9 cellular contexts compared by ENCODE assay signal in genomic region chrX:149940717-149941024, GRCh38. TPM values are rescaled to one million over a fixed set of nuclear protein-coding genes. Genes with fewer than 3 reads are reported as not detected.
A peak's percentile ranks its signal among the peaks of the same experiment; 100 is the strongest.
DNase-seq lines count a peak whose midpoint lies in the region; ATAC-seq and TF ChIP-seq lines count a peak whose summit lies in the region.
"Not testable (repeated sequence)": the region's sequence is repeated elsewhere in the genome, so short reads cannot be mapped to it uniquely, and the experiment has no call there.
"Had no signal": no experiment of that assay in that cellular context is flagged by ENCODE, and none has a peak within 500 bp of the region (broad histone marks: within the 10 kb centered on the region; RNA-seq: fewer than 3 reads in every experiment).

No MANE protein-coding gene starts in this region.

- POLR2A ChIA-PET in AG04450 (lab: Yijun Ruan, JAX) = interaction anchor here (0.9 kb wide), 1 partner anchor 422 kb away, joined by 3 read pairs; the partner anchor contains the start of gene MAMLD1
- POLR2A ChIA-PET in OCI-LY7 (lab: Charles Lee) = interaction anchor here (3.8 kb wide), 1 partner anchor 401 kb away, joined by 27 read pairs; the partner anchor contains the start of gene EOLA1

- CTCF ChIA-PET in AG04450 (lab: Charles Lee) (interaction anchor here (0.7 to 1.3 kb wide), 10 partner anchors 10 to 775 kb away, joined by 3 to 7 read pairs (median 4); no protein-coding TSS in a partner anchor), OCI-LY7 (lab: Charles Lee; ENCODE audit: unreplicated experiment) (interaction anchor here (1.0 to 1.4 kb wide), 2 partner anchors 400 to 751 kb away, joined by 3 to 11 read pairs; partner anchors contain the start of gene EOLA1), mammary epithelial cell (lab: Charles Lee; ENCODE audit: low non-redundant PET) (interaction anchor here (0.7 kb wide), 1 partner anchor 232 kb away, joined by 3 read pairs; no protein-coding TSS in a partner anchor)
- CTCF ChIA-PET in activated CD8-positive, alpha-beta memory T cell treated with anti-CD3 and anti-CD28 coated beads, Interleukin-2, amount 10 ng/mL, durations not matched to agents 7 days and 5 days (lab: Charles Lee) = interaction anchor here (0.8 to 2.3 kb wide), 3 partner anchors 10 to 423 kb away, joined by 5 to 9 read pairs (median 6); partner anchors contain the start of genes EOLA1 and MAMLD1

- H3K36me3 ChIP-seq in OCI-LY7 (ENCODE audit: insufficient read depth, low read length); mammary epithelial cell (ENCODE audit: insufficient read depth, low read length); smooth muscle cell (ENCODE audit: low read depth): not testable (repeated sequence)

- intact Hi-C loops in OCI-LY7 (cut with micrococcal nuclease; ENCODE audit: unreplicated experiment); mammary epithelial cell (cut with micrococcal nuclease): not testable (repeated sequence)
- intact Hi-C loops in natural killer cell (cut with micrococcal nuclease) = loop anchor here (2.0 to 10.0 kb wide), 2 partner anchors 406 to 756 kb away; no protein-coding TSS in a partner anchor

- in situ Hi-C loops in GM13977 (cut with MboI; ENCODE audit: low pct_unique_long_range_greater_than_20kb, low sequenced_read_pairs, unreplicated experiment); mammary epithelial cell (cut with MboI; ENCODE audit: low sequenced_read_pairs in 2 of 2): not testable (repeated sequence)

- not testable (repeated sequence) for H4K20me1 ChIP-seq in OCI-LY7 (ENCODE audit: insufficient read depth, low read length); mammary epithelial cell (ENCODE audit: insufficient read depth, low read length); smooth muscle cell (ENCODE audit: low read depth)

- H3K4me1 ChIP-seq in OCI-LY7 (ENCODE audit: insufficient read depth, low read length, poor library complexity, severe bottlenecking); mammary epithelial cell (ENCODE audit: insufficient read depth, low read length); smooth muscle cell (ENCODE audit: low read depth): not testable (repeated sequence)

- H2AFZ ChIP-seq in OCI-LY7 (ENCODE audit: low read length); mammary epithelial cell (ENCODE audit: low read depth, low read length); smooth muscle cell (ENCODE audit: low read depth): not testable (repeated sequence)

- not testable (repeated sequence) for H3K9me3 Mint-ChIP-seq in activated CD8-positive, alpha-beta memory T cell treated with anti-CD3 and anti-CD28 coated beads, Interleukin-2, amount 10 ng/mL, durations not matched to agents 7 days and 5 days (ENCODE audit: low read depth); natural killer cell

- H3K4me1 Mint-ChIP-seq in activated CD8-positive, alpha-beta memory T cell treated with anti-CD3 and anti-CD28 coated beads, Interleukin-2, amount 10 ng/mL, durations not matched to agents 7 days and 5 days = not testable (repeated sequence)
- H3K4me1 Mint-ChIP-seq in natural killer cell = peaks cover 8 to 14% of the 10 kb centered on the region in 2 donors

- H3K27me3 Mint-ChIP-seq in activated CD8-positive, alpha-beta memory T cell treated with anti-CD3 and anti-CD28 coated beads, Interleukin-2, amount 10 ng/mL, durations not matched to agents 7 days and 5 days; natural killer cell (ENCODE audit: low read depth in 2 of 2): not testable (repeated sequence)

- not testable (repeated sequence) for H3K27ac ChIP-seq in AG04450 (ENCODE audit: low read depth, low read length); OCI-LY7 (ENCODE audit: low read depth, low read length, poor library complexity, severe bottlenecking); mammary epithelial cell (ENCODE audit: insufficient read depth, low read depth, low read length); smooth muscle cell (ENCODE audit: low read depth)

- not testable (repeated sequence) for TF ChIP-seq CTCF in AG04450 (IDR thresholded peaks at IDR 0.05; ENCODE audit: low read depth, low read length); mammary epithelial cell (conservative IDR thresholded peaks at IDR 0.05 in 1 of 2, IDR thresholded peaks at IDR 0.05 in 1 of 2; ENCODE audit: extremely low read depth in 1 of 2, insufficient read depth in 1 of 2, low read depth in 1 of 2, low read length in 2 of 2); foreskin fibroblast (IDR thresholded peaks at IDR 0.05; ENCODE audit: low read depth, low read length); natural killer cell (IDR thresholded peaks at IDR 0.05); smooth muscle cell (IDR thresholded peaks at IDR 0.05; ENCODE audit: borderline replicate concordance, insufficient read depth, poor library complexity, severe bottlenecking)
- TF ChIP-seq CTCF in GM13977 (IDR thresholded peaks at IDR 0.05; ENCODE audit: extremely low read depth, insufficient read depth, missing control alignments) = peak; percentile 30
- peak; percentile 42 for TF ChIP-seq CTCF in OCI-LY7 (conservative IDR thresholded peaks at IDR 0.05; ENCODE audit: low read length)

- BruUV-seq in OCI-LY7 (replicated peaks; lab: Mats Ljungman, UMichigan); mammary epithelial cell (replicated peaks; lab: Mats Ljungman, UMichigan): not testable (repeated sequence)

- H3K9me3 ChIP-seq in AG04450 (ENCODE audit: control insufficient read depth, insufficient read depth, low read length); OCI-LY7 (ENCODE audit: low read length); mammary epithelial cell (replicated peaks; ENCODE audit: insufficient read depth, low read length); smooth muscle cell (replicated peaks; ENCODE audit: low read depth): not testable (repeated sequence)

- 34% methylated on average over 4 of the region's 8 CpGs for WGBS in mammary epithelial cell (ENCODE audit: low coverage, missing lambda C conversion rate)
- WGBS in smooth muscle cell (ENCODE audit: low lambda C conversion rate) = 66% methylated on average over 8 of the region's 8 CpGs

- peak overlapping the region; percentile 78 for H3K4me3 Mint-ChIP-seq in activated CD8-positive, alpha-beta memory T cell treated with anti-CD3 and anti-CD28 coated beads, Interleukin-2, amount 10 ng/mL, durations not matched to agents 7 days and 5 days
- peak overlapping the region; percentile 92 for H3K4me3 Mint-ChIP-seq in natural killer cell

- H3K4me2 ChIP-seq in OCI-LY7 (ENCODE audit: low read length) = peak overlapping the region; percentile 59; the same call in 1 of the 2 replicates
- H3K4me2 ChIP-seq in mammary epithelial cell (ENCODE audit: insufficient read depth, low read depth, low read length) = peak overlapping the region; percentile 60
- H3K4me2 ChIP-seq in smooth muscle cell = peak overlapping the region; percentile 70

- not testable (repeated sequence) for H3K9me2 ChIP-seq in OCI-LY7 (ENCODE audit: insufficient read depth, low read length)

- not testable (repeated sequence) for H3F3A ChIP-seq in smooth muscle cell (ENCODE audit: low read depth)

- H3K79me2 ChIP-seq in OCI-LY7 (ENCODE audit: insufficient read depth, low read depth, low read length) = peaks cover 11% of the 10 kb centered on the region
- peaks cover 13% of the 10 kb centered on the region for H3K79me2 ChIP-seq in mammary epithelial cell (ENCODE audit: insufficient read depth, low read length)
- H3K79me2 ChIP-seq in smooth muscle cell (ENCODE audit: low read depth) = peaks cover 10% of the 10 kb centered on the region

- ATAC-seq in activated CD8-positive, alpha-beta memory T cell treated with anti-CD3 and anti-CD28 coated beads, Interleukin-2, amount 10 ng/mL, durations not matched to agents 7 days and 5 days; natural killer cell: not testable (repeated sequence)

- H3K4me3 ChIP-seq in AG04450 (ENCODE audit: low read depth, low read length) (peak overlapping the region; percentile 29), OCI-LY7 (ENCODE audit: low read depth, low read length, poor library complexity, severe bottlenecking) (peak overlapping the region; percentile 38), mammary epithelial cell (replicated peaks in 1 of 3; ENCODE audit: insufficient read depth in 1 of 3, low read depth in 2 of 3, low read length in 3 of 3) (peak overlapping the region in 1 of 3 experiments; percentile 30), foreskin fibroblast (ENCODE audit: low read depth in 1 of 2, low read length in 2 of 2) (peak overlapping the region; percentile 5 to 20)
- H3K4me3 ChIP-seq in smooth muscle cell = not testable (repeated sequence)

- H3K36me3 Mint-ChIP-seq in activated CD8-positive, alpha-beta memory T cell treated with anti-CD3 and anti-CD28 coated beads, Interleukin-2, amount 10 ng/mL, durations not matched to agents 7 days and 5 days; natural killer cell: not testable (repeated sequence)

- peak overlapping the region; percentile 92 for H3K27ac Mint-ChIP-seq in activated CD8-positive, alpha-beta memory T cell treated with anti-CD3 and anti-CD28 coated beads, Interleukin-2, amount 10 ng/mL, durations not matched to agents 7 days and 5 days
- peak overlapping the region; percentile 91 to 99 for H3K27ac Mint-ChIP-seq in natural killer cell

- H3K9ac ChIP-seq in mammary epithelial cell (ENCODE audit: insufficient read depth, low read length); smooth muscle cell (ENCODE audit: low read depth): not testable (repeated sequence)

- H3K27me3 ChIP-seq in AG04450 (ENCODE audit: control insufficient read depth, insufficient read depth, low read length); mammary epithelial cell (ENCODE audit: insufficient read depth, low read length); smooth muscle cell (ENCODE audit: low read depth): not testable (repeated sequence)

- not testable (repeated sequence) for DNase-seq in AG04450 (ENCODE audit: low read depth, low spot score); GM13977 (ENCODE audit: low spot score); OCI-LY7 (ENCODE audit: low spot score); activated CD8-positive, alpha-beta memory T cell treated with anti-CD3 and anti-CD28 coated beads, Interleukin-2, amount 10 ng/mL, durations not matched to agents 7 days and 5 days; mammary epithelial cell; foreskin fibroblast; natural killer cell; smooth muscle cell (lab: John Stamatoyannopoulos, UW; ENCODE audit: unreplicated experiment)

- dilution Hi-C loops in mammary epithelial cell (cut with HindIII; ENCODE audit: low sequenced_read_pairs) = not testable (repeated sequence)

RNA-seq across cellular contexts. Expression of gene EOLA2, which starts 2.4 kb away (rescaled TPM):
- 35.5 and 38.0 TPM in 2 replicates for polyA plus RNA-seq in AG04450 (2011; rRNA removed)
- 17.1 and 24.0 TPM in 2 replicates for polyA minus RNA-seq in AG04450 (2011; rRNA and poly(A)+ RNA removed)
- total RNA-seq in OCI-LY7 (2014; rRNA removed; shearing (Covaris generic)) = 20.0 and 21.5 TPM in 2 replicates
- 37.1 and 43.2 TPM in 2 replicates for total RNA-seq in OCI-LY7 (2022)
- total RNA-seq in activated CD8-positive, alpha-beta memory T cell treated with anti-CD3 and anti-CD28 coated beads, Interleukin-2, amount 10 ng/mL, durations not matched to agents 7 days and 5 days = 10 to 100 TPM; 53.4 to 73.7 TPM
- 10 to 100 TPM; 32.8 to 39.8 TPM for total RNA-seq in mammary epithelial cell
- polyA plus RNA-seq in mammary epithelial cell = 33.3 TPM
- polyA minus RNA-seq in mammary epithelial cell = 22.4 TPM
- total RNA-seq in natural killer cell = 10 to 100 TPM; 80.9 to 94.9 (median 85.5) TPM
- total RNA-seq in smooth muscle cell = 31.2 and 31.3 TPM in 2 replicates
- polyA plus RNA-seq in smooth muscle cell = 50.6 and 52.5 TPM in 2 replicates

RNA-seq across cellular contexts. Expression of gene HSFX4, which starts 11.3 kb away (rescaled TPM):
- polyA plus RNA-seq in AG04450 (2011; rRNA removed) (not detected in 2 replicates), mammary epithelial cell (not detected), smooth muscle cell (not detected in 2 replicates)
- polyA minus RNA-seq in AG04450 (2011; rRNA and poly(A)+ RNA removed) = not detected in 2 replicates
- total RNA-seq in OCI-LY7 (2014; rRNA removed; shearing (Covaris generic)) = not detected in 2 replicates
- total RNA-seq in OCI-LY7 (2022) (not detected in 2 replicates), mammary epithelial cell (not detected), natural killer cell (not detected), smooth muscle cell (not detected in 2 replicates)
- under 1 TPM in 1 of 2 experiments, not detected in 1; 0.37 TPM for total RNA-seq in activated CD8-positive, alpha-beta memory T cell treated with anti-CD3 and anti-CD28 coated beads, Interleukin-2, amount 10 ng/mL, durations not matched to agents 7 days and 5 days
- not detected for polyA minus RNA-seq in mammary epithelial cell
- total RNA-seq: upper lobe of left lung had no signal

RNA-seq across cellular contexts. Expression of gene MAGEA8, which starts 59.7 kb away (rescaled TPM):
- polyA plus RNA-seq in AG04450 (2011; rRNA removed) (not detected in 2 replicates), mammary epithelial cell (not detected), smooth muscle cell (not detected in 2 replicates)
- not detected in 2 replicates for polyA minus RNA-seq in AG04450 (2011; rRNA and poly(A)+ RNA removed)
- not detected in 2 replicates for total RNA-seq in OCI-LY7 (2014; rRNA removed; shearing (Covaris generic))
- total RNA-seq in OCI-LY7 (2022) (not detected in 2 replicates), mammary epithelial cell (not detected), natural killer cell (not detected), smooth muscle cell (not detected in 2 replicates)
- not detected for total RNA-seq in activated CD8-positive, alpha-beta memory T cell treated with anti-CD3 and anti-CD28 coated beads, Interleukin-2, amount 10 ng/mL, durations not matched to agents 7 days and 5 days
- not detected for polyA minus RNA-seq in mammary epithelial cell
- total RNA-seq: upper lobe of left lung had no signal
